ENCODE assay signal across 9 cellular contexts in the genomic region with DNA sequence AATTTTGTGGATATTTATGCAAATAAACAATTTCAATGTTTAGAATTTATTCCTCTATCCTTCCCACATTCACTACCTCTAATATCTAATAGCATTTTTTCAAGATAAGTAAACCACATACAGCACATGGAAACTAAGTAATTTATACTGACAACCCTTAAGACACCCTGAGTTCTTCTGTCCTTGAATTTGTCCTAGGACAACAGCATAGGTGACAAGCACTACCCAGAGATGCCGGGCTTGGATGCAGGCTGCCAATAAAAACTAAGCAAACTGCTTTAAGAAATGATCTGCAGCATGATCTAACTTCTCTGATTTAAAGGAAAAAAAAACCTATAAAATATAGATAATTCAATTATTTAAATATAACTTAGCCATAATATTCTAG. TPM values are rescaled to one million over a fixed set of nuclear protein-coding genes. Genes with fewer than 3 reads are reported as not detected.
DNase-seq lines count a peak whose midpoint lies in the region; ATAC-seq, FAIRE-seq and TF ChIP-seq lines count a peak whose summit lies in the region.
"Had no signal": no experiment of that assay in that cellular context is flagged by ENCODE, and none has a peak within 500 bp of the region (broad histone marks: within the 10 kb centered on the region; RNA-seq: fewer than 3 reads in every experiment).

No MANE protein-coding gene starts in this region.

- peak overlapping the region in 17 of 21 experiments; percentile 4 to 80 (median 41) for H3K27ac ChIP-seq in skin epidermis

- H3K4me3 Mint-ChIP-seq in activated B cell treated with CpG ODN at 0.5 μM for 24 hours: peak overlapping the region; percentile 84

- H3K4me3 ChIP-seq in GM12865 (ENCODE audit: low read depth, low read length) (peak overlapping the region; percentile 94), foreskin fibroblast (ENCODE audit: low read depth in 1 of 2, low read length in 2 of 2) (peak overlapping the region; percentile 40 to 59), skin epidermis (peak overlapping the region; percentile 22 to 40 (median 29))

- FAIRE-seq in D721Med (lab: Jason Lieb, UNC) (no peak), HTR-8/SVneo (lab: Jason Lieb, UNC) (no peak)

- DNase-seq in GM12865 (ENCODE audit: low read depth) (peak; percentile 17), activated B cell treated with CpG ODN at 0.5 μM for 24 hours (no peak), foreskin fibroblast (no peak), anterior cingulate cortex (lab: John Stamatoyannopoulos, UW) (no peak), D721Med (ENCODE audit: insufficient read length, low spot score) (no peak), HTR-8/SVneo (ENCODE audit: insufficient read length, low spot score) (no peak)
- DNase-seq: posterior cingulate gyrus had no signal

- no peaks in the 10 kb centered on the region for H3K27me3 Mint-ChIP-seq in activated B cell treated with CpG ODN at 0.5 μM for 24 hours

- POLR2A ChIA-PET in activated B cell treated with CpG ODN at 0.5 μM for 24 hours (lab: Charles Lee): interaction anchor here (0.6 to 3.0 kb wide), 8 partner anchors 22 to 193 kb away, joined by 3 to 36 read pairs (median 4); a partner anchor contains a TSS

- H3K27ac Mint-ChIP-seq in activated B cell treated with CpG ODN at 0.5 μM for 24 hours: peak overlapping the region; percentile 81

- intact Hi-C loops in activated B cell treated with CpG ODN at 0.5 μM for 24 hours (cut with micrococcal nuclease): loop anchor here (1.0 to 2.0 kb wide), 4 partner anchors 10 to 148 kb away; no protein-coding TSS in a partner anchor

- ATAC-seq in activated B cell treated with CpG ODN at 0.5 μM for 24 hours (ENCODE audit: low read depth) (no peak), HG02798 (IDR thresholded peaks at IDR 0.05; ENCODE audit: poor library complexity, unreplicated experiment) (no peak)

- H3K36me3 Mint-ChIP-seq in activated B cell treated with CpG ODN at 0.5 μM for 24 hours (ENCODE audit: low read depth): peaks cover 4% of the 10 kb centered on the region

- H3K4me1 Mint-ChIP-seq in activated B cell treated with CpG ODN at 0.5 μM for 24 hours: peaks cover 73% of the 10 kb centered on the region

- CTCF ChIA-PET in activated B cell treated with CpG ODN at 0.5 μM for 24 hours (lab: Charles Lee): interaction anchor here (1.4 to 3.2 kb wide), 4 partner anchors 9 to 193 kb away, joined by 4 to 17 read pairs (median 10); a partner anchor contains a TSS

- TF ChIP-seq CTCF in GM12865 (IDR thresholded peaks at IDR 0.05; ENCODE audit: insufficient read depth, low read depth, low read length, missing control alignments) (no peak), activated B cell treated with CpG ODN at 0.5 μM for 24 hours (IDR thresholded peaks at IDR 0.05) (no peak), foreskin fibroblast (IDR thresholded peaks at IDR 0.05; ENCODE audit: low read depth, low read length) (no peak), D721Med (IDR thresholded peaks at IDR 0.05; ENCODE audit: insufficient read depth, missing control alignments) (no peak)

- no peaks in the 10 kb centered on the region for H3K9me3 Mint-ChIP-seq in activated B cell treated with CpG ODN at 0.5 μM for 24 hours

RNA-seq across cellular contexts. Expression of a gene that starts 22.7 kb away (rescaled TPM):
- total RNA-seq in activated B cell treated with CpG ODN at 0.5 μM for 24 hours: 37.1 and 40.7 TPM in 2 replicates

Comparison
In these comparisons a context has a peak if more than half of its experiments do, and no peak if none do; other contexts are left out.
1. H3K4me3 ChIP-seq: peak in every context shown above with its lines; median percentile 94 in GM12865; 50 in foreskin fibroblast; 29 in skin epidermis.